In the genomic region with DNA sequence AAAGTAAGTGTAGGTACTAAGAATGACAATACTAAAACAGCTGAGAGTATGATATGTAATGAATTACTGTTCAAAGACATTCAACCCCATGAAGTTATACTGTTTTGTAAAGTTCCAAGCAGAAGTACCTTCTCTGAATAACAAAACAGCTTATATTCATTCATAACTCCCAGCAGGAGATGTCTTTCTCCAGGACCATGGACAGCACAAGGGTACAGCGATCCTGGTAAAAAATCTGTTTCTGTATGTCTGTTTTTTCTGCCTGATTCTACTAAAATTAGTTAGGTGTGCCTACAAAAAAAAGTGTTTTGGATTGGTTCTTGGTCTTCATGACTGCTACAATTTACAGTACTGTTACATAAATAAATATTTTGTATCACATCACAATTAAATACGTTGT, we compare ENCODE assay signal across 2 cellular contexts.
TF ChIP-seq lines count a peak whose summit lies in the region.

No MANE protein-coding gene starts in this region.

TF ChIP-seq in HepG2, 621 proteins besides CTCF, POLR2A, EP300 and RAD21:
- TF ChIP-seq, protein P1, sequence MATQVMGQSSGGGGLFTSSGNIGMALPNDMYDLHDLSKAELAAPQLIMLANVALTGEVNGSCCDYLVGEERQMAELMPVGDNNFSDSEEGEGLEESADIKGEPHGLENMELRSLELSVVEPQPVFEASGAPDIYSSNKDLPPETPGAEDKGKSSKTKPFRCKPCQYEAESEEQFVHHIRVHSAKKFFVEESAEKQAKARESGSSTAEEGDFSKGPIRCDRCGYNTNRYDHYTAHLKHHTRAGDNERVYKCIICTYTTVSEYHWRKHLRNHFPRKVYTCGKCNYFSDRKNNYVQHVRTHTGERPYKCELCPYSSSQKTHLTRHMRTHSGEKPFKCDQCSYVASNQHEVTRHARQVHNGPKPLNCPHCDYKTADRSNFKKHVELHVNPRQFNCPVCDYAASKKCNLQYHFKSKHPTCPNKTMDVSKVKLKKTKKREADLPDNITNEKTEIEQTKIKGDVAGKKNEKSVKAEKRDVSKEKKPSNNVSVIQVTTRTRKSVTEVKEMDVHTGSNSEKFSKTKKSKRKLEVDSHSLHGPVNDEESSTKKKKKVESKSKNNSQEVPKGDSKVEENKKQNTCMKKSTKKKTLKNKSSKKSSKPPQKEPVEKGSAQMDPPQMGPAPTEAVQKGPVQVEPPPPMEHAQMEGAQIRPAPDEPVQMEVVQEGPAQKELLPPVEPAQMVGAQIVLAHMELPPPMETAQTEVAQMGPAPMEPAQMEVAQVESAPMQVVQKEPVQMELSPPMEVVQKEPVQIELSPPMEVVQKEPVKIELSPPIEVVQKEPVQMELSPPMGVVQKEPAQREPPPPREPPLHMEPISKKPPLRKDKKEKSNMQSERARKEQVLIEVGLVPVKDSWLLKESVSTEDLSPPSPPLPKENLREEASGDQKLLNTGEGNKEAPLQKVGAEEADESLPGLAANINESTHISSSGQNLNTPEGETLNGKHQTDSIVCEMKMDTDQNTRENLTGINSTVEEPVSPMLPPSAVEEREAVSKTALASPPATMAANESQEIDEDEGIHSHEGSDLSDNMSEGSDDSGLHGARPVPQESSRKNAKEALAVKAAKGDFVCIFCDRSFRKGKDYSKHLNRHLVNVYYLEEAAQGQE (IDR thresholded peaks at IDR 0.05; ENCODE audit: borderline replicate concordance in 1 of 2, low read depth in 1 of 2, low read length in 2 of 2) = peak; percentile 45 to 94
- TF ChIP-seq MIER2 (CRISPR knock-in tag; IDR thresholded peaks at IDR 0.05) = peak; percentile 92
- TF ChIP-seq, protein P2, sequence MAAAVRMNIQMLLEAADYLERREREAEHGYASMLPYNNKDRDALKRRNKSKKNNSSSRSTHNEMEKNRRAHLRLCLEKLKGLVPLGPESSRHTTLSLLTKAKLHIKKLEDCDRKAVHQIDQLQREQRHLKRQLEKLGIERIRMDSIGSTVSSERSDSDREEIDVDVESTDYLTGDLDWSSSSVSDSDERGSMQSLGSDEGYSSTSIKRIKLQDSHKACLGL (CRISPR knock-in tag; IDR thresholded peaks at IDR 0.05) = no peak
- TF ChIP-seq CCDC6 (CRISPR knock-in tag; IDR thresholded peaks at IDR 0.05) = no peak
- TF ChIP-seq EHMT2 (IDR thresholded peaks at IDR 0.05; ENCODE audit: borderline replicate concordance, low read depth, low read length) = peak; percentile 43; the same call in 1 of the 2 replicates

TF ChIP-seq in SK-N-SH treated with all-trans-retinoic acid at 6 μM for 48 hours, 23 proteins besides CTCF, POLR2A, EP300 and RAD21 (continued from another document):
- no peak for TF ChIP-seq RARB (CRISPR knock-in tag; IDR thresholded peaks at IDR 0.05)
